In the genomic region with DNA sequence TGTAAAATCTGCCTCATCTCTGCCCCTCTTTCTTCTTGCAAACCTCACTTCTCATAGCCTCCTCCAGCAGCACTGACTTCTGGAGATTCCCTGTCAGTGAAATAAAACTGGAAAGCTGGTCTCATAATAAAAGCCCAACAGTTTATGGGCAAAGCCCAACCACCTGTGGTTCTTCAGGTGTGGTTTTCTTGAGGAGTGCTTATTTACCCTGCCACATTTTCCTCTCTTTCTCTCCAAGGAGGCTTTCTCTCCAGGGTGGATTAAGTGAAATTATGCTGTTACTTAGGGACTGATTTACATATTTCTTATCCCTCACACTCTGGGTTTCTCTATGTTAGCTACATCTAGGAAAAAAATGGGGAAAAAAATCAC, we compare ENCODE assay signal across 15 cellular contexts. TPM values are rescaled to one million over a fixed set of nuclear protein-coding genes. Genes with fewer than 3 reads are reported as not detected.
DNase-seq lines count a peak whose midpoint lies in the region; ATAC-seq and TF ChIP-seq lines count a peak whose summit lies in the region.
"Had no signal": no experiment of that assay in that cellular context is flagged by ENCODE, and none has a peak within 500 bp of the region (broad histone marks: within the 10 kb centered on the region; RNA-seq: fewer than 3 reads in every experiment).

No MANE protein-coding gene starts in this region.

- H3K4me3 Mint-ChIP-seq in T-helper 1 cell treated with Interleukin-12 subunit alpha and Interleukin-12 subunit beta and Interleukin-4 antibody, amounts not matched to agents 30 μg/mL and 1 μg/mL, for 36 hours: no peak overlapping the region
- no peak overlapping the region for H3K4me3 Mint-ChIP-seq in activated CD8-positive, alpha-beta T cell treated with anti-CD3 and anti-CD28 coated beads for 36 hours
- H3K4me3 Mint-ChIP-seq in osteocyte (ENCODE audit: unreplicated experiment): no peak overlapping the region
- H3K4me3 Mint-ChIP-seq: activated CD4-positive, alpha-beta memory T cell treated with anti-CD3 and anti-CD28 coated beads, Interleukin-2, amount 10 ng/mL, durations not matched to agents 7 days and 5 days had no signal

- peaks cover 0 to 17% (median 0%) of the 10 kb centered on the region in 3 donors for H3K4me1 ChIP-seq in esophagus squamous epithelium

- no peaks in the 10 kb centered on the region for H3K27me3 Mint-ChIP-seq in T-helper 1 cell treated with Interleukin-12 subunit alpha and Interleukin-12 subunit beta and Interleukin-4 antibody, amounts not matched to agents 30 μg/mL and 1 μg/mL, for 36 hours (ENCODE audit: low read depth)
- H3K27me3 Mint-ChIP-seq in activated CD8-positive, alpha-beta T cell treated with anti-CD3 and anti-CD28 coated beads for 36 hours: no peaks in the 10 kb centered on the region
- no peaks in the 10 kb centered on the region for H3K27me3 Mint-ChIP-seq in osteocyte (ENCODE audit: unreplicated experiment)
- H3K27me3 Mint-ChIP-seq: activated CD4-positive, alpha-beta memory T cell treated with anti-CD3 and anti-CD28 coated beads, Interleukin-2, amount 10 ng/mL, durations not matched to agents 7 days and 5 days had no signal

- peaks cover 22% of the 10 kb centered on the region for H3K4me1 Mint-ChIP-seq in T-helper 1 cell treated with Interleukin-12 subunit alpha and Interleukin-12 subunit beta and Interleukin-4 antibody, amounts not matched to agents 30 μg/mL and 1 μg/mL, for 36 hours (ENCODE audit: low read depth)
- H3K4me1 Mint-ChIP-seq in activated CD8-positive, alpha-beta T cell treated with anti-CD3 and anti-CD28 coated beads for 36 hours (ENCODE audit: low read depth): peaks cover 14% of the 10 kb centered on the region
- H3K4me1 Mint-ChIP-seq in osteocyte (ENCODE audit: unreplicated experiment): peaks cover 20% of the 10 kb centered on the region

- H3K9me3 ChIP-seq in esophagus squamous epithelium: no peaks in the 10 kb centered on the region
- H3K9me3 ChIP-seq: ovary, stomach had no signal

- peak overlapping the region; percentile 18 for H3K27ac Mint-ChIP-seq in T-helper 1 cell treated with Interleukin-12 subunit alpha and Interleukin-12 subunit beta and Interleukin-4 antibody, amounts not matched to agents 30 μg/mL and 1 μg/mL, for 36 hours
- no peak overlapping the region for H3K27ac Mint-ChIP-seq in activated CD8-positive, alpha-beta T cell treated with anti-CD3 and anti-CD28 coated beads for 36 hours
- no peak overlapping the region for H3K27ac Mint-ChIP-seq in osteocyte (ENCODE audit: unreplicated experiment)
- H3K27ac Mint-ChIP-seq: activated CD4-positive, alpha-beta memory T cell treated with anti-CD3 and anti-CD28 coated beads, Interleukin-2, amount 10 ng/mL, durations not matched to agents 7 days and 5 days; activated T-helper 2 cell treated with anti-CD3 and anti-CD28 coated beads, Interferon-gamma antibody, Interleukin-2, Interleukin-4, amounts not matched to agents 10 μg/mL and 5 μg/mL and 100 μg/mL, durations not matched to agents 14 hours and 24 hours and 36 hours had no signal

- no peak for DNase-seq in T-helper 1 cell
- peak; percentile 48 for DNase-seq in NCI-H1105 treated with DMSO at 0.1 percent for 48 hours (lab: John Stamatoyannopoulos, UW)
- DNase-seq in epithelial cell of esophagus (ENCODE audit: low read depth): peak; percentile 60
- DNase-seq in esophagus squamous epithelium (lab: John Stamatoyannopoulos, UW): no peak
- DNase-seq in activated CD8-positive, alpha-beta T cell treated with anti-CD3 and anti-CD28 coated beads for 36 hours: no peak
- DNase-seq in osteocyte (ENCODE audit: extremely low spot score, unreplicated experiment): no peak
- DNase-seq: activated CD4-positive, alpha-beta memory T cell treated with anti-CD3 and anti-CD28 coated beads, Interleukin-2, amount 10 ng/mL, durations not matched to agents 7 days and 5 days; GOT3; NK-92 treated with Interleukin-12 subunit alpha and Interleukin-12 subunit beta, amount 100 ng/mL, for 24 hours; ovary; SIG-M5; stomach had no signal

- no peaks in the 10 kb centered on the region for H3K27me3 ChIP-seq in esophagus squamous epithelium
- H3K27me3 ChIP-seq: ovary, stomach had no signal

- intact Hi-C loops in esophagus squamous epithelium (cut with DNase I): no loop called here
- intact Hi-C loops in activated CD8-positive, alpha-beta T cell treated with anti-CD3 and anti-CD28 coated beads for 36 hours (cut with micrococcal nuclease): no loop called here

- no peaks in the 10 kb centered on the region for H3K36me3 ChIP-seq in esophagus squamous epithelium
- H3K36me3 ChIP-seq: ovary, stomach had no signal

- peaks cover 1% of the 10 kb centered on the region for H3K36me3 Mint-ChIP-seq in T-helper 1 cell treated with Interleukin-12 subunit alpha and Interleukin-12 subunit beta and Interleukin-4 antibody, amounts not matched to agents 30 μg/mL and 1 μg/mL, for 36 hours (ENCODE audit: low read depth)
- H3K36me3 Mint-ChIP-seq in activated CD8-positive, alpha-beta T cell treated with anti-CD3 and anti-CD28 coated beads for 36 hours (ENCODE audit: low read depth): no peaks in the 10 kb centered on the region
- peaks cover 3% of the 10 kb centered on the region for H3K36me3 Mint-ChIP-seq in osteocyte (ENCODE audit: unreplicated experiment)

- H3K4me3 ChIP-seq in epithelial cell of esophagus (ENCODE audit: low read length) (no peak overlapping the region), esophagus squamous epithelium (no peak overlapping the region)
- H3K4me3 ChIP-seq: ovary, stomach had no signal

- peaks cover 6% of the 10 kb centered on the region for H3K9me3 Mint-ChIP-seq in T-helper 1 cell treated with Interleukin-12 subunit alpha and Interleukin-12 subunit beta and Interleukin-4 antibody, amounts not matched to agents 30 μg/mL and 1 μg/mL, for 36 hours
- no peaks in the 10 kb centered on the region for H3K9me3 Mint-ChIP-seq in activated CD8-positive, alpha-beta T cell treated with anti-CD3 and anti-CD28 coated beads for 36 hours
- no peaks in the 10 kb centered on the region for H3K9me3 Mint-ChIP-seq in osteocyte (ENCODE audit: unreplicated experiment)
- H3K9me3 Mint-ChIP-seq: activated CD4-positive, alpha-beta memory T cell treated with anti-CD3 and anti-CD28 coated beads, Interleukin-2, amount 10 ng/mL, durations not matched to agents 7 days and 5 days; activated T-helper 2 cell treated with anti-CD3 and anti-CD28 coated beads, Interferon-gamma antibody, Interleukin-2, Interleukin-4, amounts not matched to agents 10 μg/mL and 5 μg/mL and 100 μg/mL, durations not matched to agents 14 hours and 24 hours and 36 hours had no signal

- POLR2A ChIA-PET in activated CD8-positive, alpha-beta T cell treated with anti-CD3 and anti-CD28 coated beads for 36 hours (lab: Charles Lee): no interaction called here

- H3K27ac ChIP-seq in esophagus squamous epithelium: no peak overlapping the region
- H3K27ac ChIP-seq: ovary, stomach had no signal

- ATAC-seq in activated CD8-positive, alpha-beta T cell treated with anti-CD3 and anti-CD28 coated beads for 36 hours: no peak
- ATAC-seq in HG02884 (IDR thresholded peaks at IDR 0.05; ENCODE audit: unreplicated experiment): no peak

- TF ChIP-seq CTCF in epithelial cell of esophagus (IDR thresholded peaks at IDR 0.05; ENCODE audit: insufficient read depth, low read depth, low read length, missing control alignments): no peak
- no peak for TF ChIP-seq CTCF in esophagus squamous epithelium (IDR thresholded peaks at IDR 0.05)
- TF ChIP-seq CTCF in activated CD8-positive, alpha-beta T cell treated with anti-CD3 and anti-CD28 coated beads for 36 hours (IDR thresholded peaks at IDR 0.05): no peak
- TF ChIP-seq CTCF in osteocyte (IDR thresholded peaks at IDR 0.05): no peak

- CTCF ChIA-PET in activated CD8-positive, alpha-beta T cell treated with anti-CD3 and anti-CD28 coated beads for 36 hours (lab: Charles Lee): interaction anchor here (2.1 to 2.2 kb wide), 2 partner anchors 11 to 204 kb away, joined by 4 to 6 read pairs; no protein-coding TSS in a partner anchor

- no peak for TF ChIP-seq POLR2A in esophagus squamous epithelium (IDR thresholded peaks at IDR 0.05)

RNA-seq across cellular contexts. Expression of gene TBX19, which starts 4.7 kb away (rescaled TPM):
- total RNA-seq in esophagus squamous epithelium (1 to 10 TPM in 2 of 4 donors, under 1 TPM in 2; 0.50 to 1.5 (median 0.84) TPM), osteocyte (2.5 and 3.5 TPM in 2 replicates)
- 1 to 10 TPM; 1.5 TPM for total RNA-seq in activated CD8-positive, alpha-beta T cell treated with anti-CD3 and anti-CD28 coated beads for 36 hours

RNA-seq across cellular contexts. Expression of gene SFT2D2, which starts 59.6 kb away (rescaled TPM):
- total RNA-seq in esophagus squamous epithelium (10 to 100 TPM; 34.0 to 44.1 (median 40.1) TPM), osteocyte (93.0 and 99.6 TPM in 2 replicates)
- 10 to 100 TPM; 30.8 to 31.4 TPM for total RNA-seq in activated CD8-positive, alpha-beta T cell treated with anti-CD3 and anti-CD28 coated beads for 36 hours

Comparison
In these comparisons a context has a peak if more than half of its experiments do, and no peak if none do; other contexts are left out.
1. DNase-seq: peak in NCI-H1105 treated with DMSO at 0.1 percent for 48 hours (single experiment) and epithelial cell of esophagus (single experiment); none in T-helper 1 cell (0 of 5), esophagus squamous epithelium (single experiment), activated CD8-positive, alpha-beta T cell treated with anti-CD3 and anti-CD28 coated beads for 36 hours (single experiment) and osteocyte (single experiment).